3 cellular contexts compared by ENCODE assay signal in the genomic region with DNA sequence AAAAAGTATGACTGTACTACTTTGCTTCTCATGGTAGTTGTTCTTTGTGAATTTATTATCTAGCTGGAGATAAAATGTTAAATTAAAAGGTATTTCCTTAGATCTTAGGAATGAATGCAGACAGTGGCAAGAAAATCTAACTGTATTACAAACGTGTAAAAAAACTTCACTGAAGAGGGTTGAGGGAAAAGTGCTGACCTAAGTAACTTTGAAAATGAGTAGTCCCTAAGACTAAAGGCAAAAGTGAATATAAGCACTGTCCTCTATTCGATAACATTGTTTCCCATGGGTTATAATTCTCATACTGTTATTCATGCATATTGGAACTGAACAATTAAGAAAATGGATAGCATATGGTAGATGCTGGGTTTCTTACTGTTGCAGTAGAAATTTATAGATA.
A peak's percentile ranks its signal among the peaks of the same experiment; 100 is the strongest.
TF ChIP-seq lines count a peak whose summit lies in the region.

No MANE protein-coding gene starts in this region.

TF ChIP-seq in A549, 52 proteins besides CTCF, POLR2A, EP300 and RAD21:
- peak; percentile 93 for TF ChIP-seq MAFK (IDR thresholded peaks at IDR 0.05; ENCODE audit: partially characterized antibody)
- TF ChIP-seq, protein P1, sequence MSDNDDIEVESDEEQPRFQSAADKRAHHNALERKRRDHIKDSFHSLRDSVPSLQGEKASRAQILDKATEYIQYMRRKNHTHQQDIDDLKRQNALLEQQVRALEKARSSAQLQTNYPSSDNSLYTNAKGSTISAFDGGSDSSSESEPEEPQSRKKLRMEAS (IDR thresholded peaks at IDR 0.05) = no peak

TF ChIP-seq in IMR-90, 13 proteins besides CTCF, POLR2A, EP300 and RAD21:
- TF ChIP-seq CHD1 (IDR thresholded peaks at IDR 0.05; ENCODE audit: low read depth, low read length) = no peak
- TF ChIP-seq CEBPB (IDR thresholded peaks at IDR 0.05; ENCODE audit: low read depth, low read length) = no peak
- TF ChIP-seq MAFK (IDR thresholded peaks at IDR 0.05; ENCODE audit: low read depth, low read length) = peak; percentile 94

TF ChIP-seq in K562, 482 proteins besides CTCF, POLR2A, EP300 and RAD21:
- TF ChIP-seq MAFF (IDR thresholded peaks at IDR 0.05; ENCODE audit: low read length) = peak; percentile 87
- peak; percentile 94 for TF ChIP-seq ZNF316 (IDR thresholded peaks at IDR 0.05)
- TF ChIP-seq C11orf30 (IDR thresholded peaks at IDR 0.05; ENCODE audit: low read depth) = peak; percentile 84
- no peak for TF ChIP-seq IFI16 (CRISPR knock-in tag; IDR thresholded peaks at IDR 0.05)
- TF ChIP-seq, protein P2, sequence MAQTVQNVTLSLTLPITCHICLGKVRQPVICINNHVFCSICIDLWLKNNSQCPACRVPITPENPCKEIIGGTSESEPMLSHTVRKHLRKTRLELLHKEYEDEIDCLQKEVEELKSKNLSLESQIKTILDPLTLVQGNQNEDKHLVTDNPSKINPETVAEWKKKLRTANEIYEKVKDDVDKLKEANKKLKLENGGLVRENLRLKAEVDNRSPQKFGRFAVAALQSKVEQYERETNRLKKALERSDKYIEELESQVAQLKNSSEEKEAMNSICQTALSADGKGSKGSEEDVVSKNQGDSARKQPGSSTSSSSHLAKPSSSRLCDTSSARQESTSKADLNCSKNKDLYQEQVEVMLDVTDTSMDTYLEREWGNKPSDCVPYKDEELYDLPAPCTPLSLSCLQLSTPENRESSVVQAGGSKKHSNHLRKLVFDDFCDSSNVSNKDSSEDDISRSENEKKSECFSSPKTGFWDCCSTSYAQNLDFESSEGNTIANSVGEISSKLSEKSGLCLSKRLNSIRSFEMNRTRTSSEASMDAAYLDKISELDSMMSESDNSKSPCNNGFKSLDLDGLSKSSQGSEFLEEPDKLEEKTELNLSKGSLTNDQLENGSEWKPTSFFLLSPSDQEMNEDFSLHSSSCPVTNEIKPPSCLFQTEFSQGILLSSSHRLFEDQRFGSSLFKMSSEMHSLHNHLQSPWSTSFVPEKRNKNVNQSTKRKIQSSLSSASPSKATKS (CRISPR knock-in tag; IDR thresholded peaks at IDR 0.05) = 0 out of 2 replicates have a peak, but pooled peaks have one; percentile 17
- no peak for TF ChIP-seq SREBF1 (IDR thresholded peaks at IDR 0.05; ENCODE audit: borderline replicate concordance, low read depth, low read length)
- peak; percentile 80 for TF ChIP-seq MAFG (tag; conservative IDR thresholded peaks at IDR 0.05)
- TF ChIP-seq MAFK (IDR thresholded peaks at IDR 0.05; ENCODE audit: low read length) = peak; percentile 93
